32 cellular contexts compared by ENCODE assay signal in the genomic region with DNA sequence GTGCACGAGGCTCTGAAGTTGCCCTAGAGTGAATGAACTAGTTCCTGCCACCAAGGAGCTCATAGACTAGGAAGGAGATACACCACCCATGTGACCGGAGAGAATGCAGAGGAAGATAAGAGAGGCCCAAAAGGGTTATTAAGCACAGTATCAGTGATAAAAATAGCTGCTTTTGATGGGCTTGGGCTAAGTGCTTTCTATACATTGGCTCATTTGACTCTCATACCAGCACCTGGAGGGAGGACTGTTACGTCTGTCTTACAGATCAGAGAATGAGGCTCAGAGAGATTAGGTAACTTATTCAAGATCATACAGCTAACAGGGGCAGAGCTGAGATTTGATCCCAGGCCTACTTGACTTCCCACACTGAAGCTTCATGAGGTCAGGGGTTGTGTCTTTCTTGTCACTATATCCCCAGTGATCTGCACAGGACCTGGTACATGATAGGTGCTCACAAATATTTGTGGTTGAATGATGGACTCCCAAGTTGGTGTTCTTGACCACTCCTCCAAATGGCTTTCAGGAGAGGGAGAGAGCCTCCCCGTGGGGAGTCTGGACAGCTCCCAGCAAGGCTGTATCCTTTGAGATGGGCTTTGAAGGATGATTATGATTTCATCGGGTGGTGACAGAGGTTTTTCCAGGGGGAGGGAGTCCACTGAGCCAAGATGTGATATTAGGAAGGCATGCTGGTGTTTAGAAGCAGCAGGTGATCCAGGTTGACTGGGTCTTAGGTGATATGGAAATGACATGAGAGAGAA. TPM values are rescaled to one million over a fixed set of nuclear protein-coding genes. Genes with fewer than 3 reads are reported as not detected.
DNase-seq lines count a peak whose midpoint lies in the region; ATAC-seq, FAIRE-seq and TF ChIP-seq lines count a peak whose summit lies in the region.
"Had no signal": no experiment of that assay in that cellular context is flagged by ENCODE, and none has a peak within 500 bp of the region (broad histone marks: within the 10 kb centered on the region; RNA-seq: fewer than 3 reads in every experiment).

No MANE protein-coding gene starts in this region.

- peak overlapping the region; percentile 42 for H3K4me2 ChIP-seq in MM.1S (ENCODE audit: low read depth, low read length)

- H3K4me3 Mint-ChIP-seq in effector memory CD8-positive, alpha-beta T cell, result no peak overlapping the region
- no peak overlapping the region for H3K4me3 Mint-ChIP-seq in nephron progenitor cell
- H3K4me3 Mint-ChIP-seq: activated CD4-positive, alpha-beta T cell treated with anti-CD3 and anti-CD28 coated beads for 36 hours; stimulated activated naive CD8-positive, alpha-beta T cell treated with anti-CD3 and anti-CD28 coated beads, Interleukin-15, Interleukin-2, amounts not matched to agents 100 ng/mL and 50 ng/mL, for 24 hours had no signal

- H3K9me3 Mint-ChIP-seq in effector memory CD8-positive, alpha-beta T cell, result no peaks in the 10 kb centered on the region
- H3K9me3 Mint-ChIP-seq in nephron progenitor cell, result no peaks in the 10 kb centered on the region
- H3K9me3 Mint-ChIP-seq: CD14-positive monocyte; H9; stimulated activated naive CD8-positive, alpha-beta T cell treated with anti-CD3 and anti-CD28 coated beads, Interleukin-15, Interleukin-2, amounts not matched to agents 100 ng/mL and 50 ng/mL, for 24 hours had no signal

- H3K36me3 Mint-ChIP-seq in effector memory CD8-positive, alpha-beta T cell (ENCODE audit: insufficient read depth), result no peaks in the 10 kb centered on the region
- H3K36me3 Mint-ChIP-seq in nephron progenitor cell (ENCODE audit: low read depth), result peaks cover 22% of the 10 kb centered on the region
- H3K36me3 Mint-ChIP-seq: CD14-positive monocyte had no signal

- H3K79me2 ChIP-seq in MM.1S (ENCODE audit: low read length), result no peaks in the 10 kb centered on the region

- TF ChIP-seq CTCF in MM.1S (IDR thresholded peaks at IDR 0.05; ENCODE audit: low read length) (no peak), nephron progenitor cell (IDR thresholded peaks at IDR 0.05) (no peak)

- no peak for FAIRE-seq in GM12891 (lab: Jason Lieb, UNC)
- FAIRE-seq: GM18507 had no signal

- H3K4me1 ChIP-seq in MM.1S (ENCODE audit: low read length), result peaks cover 51% of the 10 kb centered on the region

- H3K27ac Mint-ChIP-seq in effector memory CD8-positive, alpha-beta T cell, result peak overlapping the region; percentile 6 to 15
- peak overlapping the region; percentile 73 for H3K27ac Mint-ChIP-seq in nephron progenitor cell
- H3K27ac Mint-ChIP-seq: activated CD4-positive, alpha-beta T cell treated with anti-CD3 and anti-CD28 coated beads for 36 hours; stimulated activated naive CD8-positive, alpha-beta T cell treated with anti-CD3 and anti-CD28 coated beads, Interleukin-15, Interleukin-2, amounts not matched to agents 100 ng/mL and 50 ng/mL, for 24 hours had no signal

- H3F3A ChIP-seq in MM.1S (ENCODE audit: insufficient read depth, low read length), result peaks cover 22% of the 10 kb centered on the region

- peaks cover 4 to 6% of the 10 kb centered on the region in 2 donors for H3K4me1 Mint-ChIP-seq in effector memory CD8-positive, alpha-beta T cell (ENCODE audit: low read depth in 2 of 2)
- H3K4me1 Mint-ChIP-seq in nephron progenitor cell, result peaks cover 28% of the 10 kb centered on the region

- no peaks in the 10 kb centered on the region for H3K9me3 ChIP-seq in MM.1S (replicated peaks; ENCODE audit: insufficient read depth, low read length)
- H3K9me3 ChIP-seq: psoas muscle, vagina had no signal

- peak overlapping the region; percentile 73 for H3K27ac ChIP-seq in MM.1S (ENCODE audit: low read length)
- H3K27ac ChIP-seq: epithelial cell of prostate, RWPE1, SK-N-MC, skin epidermis, vagina had no signal

- H3K36me3 ChIP-seq in H7 (replicated peaks; ENCODE audit: control insufficient read depth, insufficient read depth, low read length) (no peaks in the 10 kb centered on the region), MM.1S (replicated peaks; ENCODE audit: insufficient read depth, low read length) (no peaks in the 10 kb centered on the region)
- H3K36me3 ChIP-seq: vagina had no signal

- H3K9me2 ChIP-seq in MM.1S (replicated peaks; ENCODE audit: insufficient read depth, low read length), result no peaks in the 10 kb centered on the region

- H3K4me3 ChIP-seq in H7 (ENCODE audit: insufficient read depth, low read depth, low read length), result no peak overlapping the region
- H3K4me3 ChIP-seq in MM.1S (ENCODE audit: low read length), result no peak overlapping the region; the same call in 1 of the 2 replicates
- H3K4me3 ChIP-seq: psoas muscle, SK-N-MC, skin epidermis, vagina had no signal

- TF ChIP-seq POLR2A in GM12891 (IDR thresholded peaks at IDR 0.05; ENCODE audit: low read depth, low read length), result no peak

- H3K9ac ChIP-seq in MM.1S (ENCODE audit: low read length), result peak overlapping the region; percentile 25

- peak overlapping the region; percentile 46 for H2AFZ ChIP-seq in MM.1S (ENCODE audit: low read length)

- H3K27me3 ChIP-seq in H7 (ENCODE audit: control insufficient read depth, insufficient read depth, low read length), result no peaks in the 10 kb centered on the region; the same call in 1 of the 2 replicates
- no peaks in the 10 kb centered on the region for H3K27me3 ChIP-seq in MM.1S (replicated peaks; ENCODE audit: insufficient read depth, low read length)
- H3K27me3 ChIP-seq: vagina had no signal

- H3K27me3 Mint-ChIP-seq in effector memory CD8-positive, alpha-beta T cell, result peaks cover 32 to 71% of the 10 kb centered on the region in 2 donors
- peaks cover 6% of the 10 kb centered on the region for H3K27me3 Mint-ChIP-seq in nephron progenitor cell (ENCODE audit: low read depth, poor library complexity)

- no peak for ATAC-seq in effector memory CD8-positive, alpha-beta T cell (replicated peaks)
- ATAC-seq in GM19351 (IDR thresholded peaks at IDR 0.05; ENCODE audit: unreplicated experiment), result no peak
- no peak for ATAC-seq in GM19463 (IDR thresholded peaks at IDR 0.05; ENCODE audit: unreplicated experiment)
- ATAC-seq: psoas muscle had no signal

- no peaks in the 10 kb centered on the region for H4K20me1 ChIP-seq in MM.1S (ENCODE audit: insufficient read depth, low read length)

- DNase-seq in H7, result peak; percentile 9
- DNase-seq in MM.1S, result peak; percentile 93
- no peak for DNase-seq in effector memory CD8-positive, alpha-beta T cell
- no peak for DNase-seq in nephron progenitor cell
- DNase-seq in GM12891 (ENCODE audit: insufficient read length, low spot score), result no peak
- DNase-seq in activated CD4-positive, CD25-positive, alpha-beta regulatory T cell treated with anti-CD3 and anti-CD28 coated beads, Interleukin-2, amount 50 U/mL, for 72 hours, result no peak
- DNase-seq: activated CD8-positive, alpha-beta memory T cell treated with anti-CD3 and anti-CD28 coated beads for 24 hours; activated gamma-delta T cell treated with Interleukin-2 at 50 U/mL for 16 hours; activated T-cell treated with anti-CD3 and anti-CD28 coated beads, Interleukin-2, amount 50 U/mL, for 1 hour; DMS79 treated with DMSO at 0.1 percent for 48 hours; NCI-H1417 treated with DMSO at 0.1 percent for 48 hours; NCI-H446; NCI-H774; psoas muscle had no signal

TF ChIP-seq in GM12891, 5 proteins besides CTCF, POLR2A, EP300 and RAD21:
- TF ChIP-seq TAF1 (IDR thresholded peaks at IDR 0.05; ENCODE audit: low read depth, low read length), result no peak
- TF ChIP-seq PAX5 (IDR thresholded peaks at IDR 0.05; ENCODE audit: insufficient read depth, low read length, severe bottlenecking), result no peak
- TF ChIP-seq POLR2AphosphoS5 (IDR thresholded peaks at IDR 0.05; ENCODE audit: low read depth, low read length), result no peak
- TF ChIP-seq POU2F2 (IDR thresholded peaks at IDR 0.05; ENCODE audit: low read depth, low read length), result no peak
- no peak for TF ChIP-seq SPI1 (IDR thresholded peaks at IDR 0.05; ENCODE audit: low read depth, low read length)

RNA-seq across cellular contexts. Expression of a gene that starts 14.4 kb away (rescaled TPM):
- total RNA-seq in H7 (2014; rRNA removed; shearing (Covaris generic)), result 3.1 and 7.4 TPM in 2 replicates
- 21.6 TPM for polyA plus RNA-seq in GM12891 (2012; ENCODE audit: low read depth, missing spikeins)

RNA-seq across cellular contexts. Expression of a gene that starts 33.5 kb away (rescaled TPM):
- 164 and 193 TPM in 2 replicates for total RNA-seq in H7 (2014; rRNA removed; shearing (Covaris generic))
- 47.6 TPM for polyA plus RNA-seq in GM12891 (2012; ENCODE audit: low read depth, missing spikeins)

RNA-seq across cellular contexts. Expression of a gene that starts 45.1 kb away (rescaled TPM):
- not detected in 2 replicates for total RNA-seq in H7 (2014; rRNA removed; shearing (Covaris generic))
- polyA plus RNA-seq in GM12891 (2012; ENCODE audit: low read depth, missing spikeins), result not detected
- total RNA-seq: activated CD4-positive, alpha-beta T cell treated with anti-CD3 and anti-CD28 coated beads for 36 hours; Calu3; H9; HT-29; kidney epithelial cell; lung microvascular endothelial cell; OCI-LY7; T-helper 1 cell treated with Interleukin-12 subunit alpha and Interleukin-12 subunit beta and Interleukin-4 antibody, amounts not matched to agents 30 ng/mL and 1 ng/mL, for 36 hours; vagina had no signal
- polyA plus RNA-seq: CD14-positive monocyte had no signal

Comparison
In these comparisons a context has a peak if more than half of its experiments do, and no peak if none do; other contexts are left out.
1. DNase-seq: peak in H7 (single experiment) and MM.1S (single experiment); none in effector memory CD8-positive, alpha-beta T cell (0 of 3), nephron progenitor cell (single experiment), GM12891 (single experiment) and activated CD4-positive, CD25-positive, alpha-beta regulatory T cell treated with anti-CD3 and anti-CD28 coated beads, Interleukin-2, amount 50 U/mL, for 72 hours (single experiment).